ENCODE assay signal across 12 cellular contexts in genomic region chr18:9642799-9643445, GRCh38. TPM values are rescaled to one million over a fixed set of nuclear protein-coding genes. Genes with fewer than 3 reads are reported as not detected.
DNase-seq lines count a peak whose midpoint lies in the region; ATAC-seq, FAIRE-seq and TF ChIP-seq lines count a peak whose summit lies in the region.
"Had no signal": no experiment of that assay in that cellular context is flagged by ENCODE, and none has a peak within 500 bp of the region (broad histone marks: within the 10 kb centered on the region; RNA-seq: fewer than 3 reads in every experiment).

No MANE protein-coding gene starts in this region.

- H3K79me2 ChIP-seq in H1 (ENCODE audit: control insufficient read depth in 1 of 2, insufficient read depth in 2 of 2, low read length in 2 of 2) (no peaks in the 10 kb centered on the region), mesendoderm (ENCODE audit: control insufficient read depth, insufficient read depth, low read length) (no peaks in the 10 kb centered on the region)

- WGBS in H1 (ENCODE audit: extremely low coverage in 1 of 2, insufficient coverage in 1 of 2, insufficient read length in 1 of 2, insufficient replicate concordance in 2 of 2, low coverage in 1 of 2, low lambda C conversion rate in 2 of 2, missing lambda C conversion rate in 1 of 2), 2 experiments, result 71% methylated on average over 9 of the region's 9 CpGs; no CpG with 5 or more reads in 1 of the 2 experiments
- WGBS in mesendoderm (ENCODE audit: extremely low coverage, insufficient coverage, low lambda C conversion rate), result no CpG with 5 or more reads among the region's 9 CpGs
- WGBS in stomach, 5 donors, result 78 to 90% (median 86%) methylated on average over 9 of the region's 9 CpGs

- H3K23ac ChIP-seq in H1 (ENCODE audit: insufficient read length), result no peak overlapping the region
- H3K23ac ChIP-seq in mesendoderm (ENCODE audit: low read length), result no peak overlapping the region

- H2BK120ac ChIP-seq in H1 (replicated peaks; ENCODE audit: low read depth, low read length) (peak overlapping the region; percentile 72), mesendoderm (ENCODE audit: low read depth, low read length) (no peak overlapping the region)

- H3K18ac ChIP-seq in H1 (ENCODE audit: extremely low read depth, low read length), result no peak overlapping the region
- H3K18ac ChIP-seq in mesendoderm (ENCODE audit: low read length), result no peak overlapping the region

- peak overlapping the region; percentile 89; the same call in 1 of the 2 replicates for H2BK12ac ChIP-seq in H1 (ENCODE audit: low read depth, low read length)

- peak overlapping the region; percentile 75 for H2BK5ac ChIP-seq in H1 (ENCODE audit: low read depth, low read length)
- no peak overlapping the region for H2BK5ac ChIP-seq in mesendoderm (ENCODE audit: low read length)

- peak overlapping the region; percentile 29; the same call in 1 of the 2 replicates for H2BK20ac ChIP-seq in H1 (ENCODE audit: low read length)

- FAIRE-seq in H1 (lab: Jason Lieb, UNC), result no peak

- H3K9me3 ChIP-seq in AG04450 (ENCODE audit: control insufficient read depth, insufficient read depth, low read length) (no peaks in the 10 kb centered on the region; the same call in 1 of the 2 replicates), H1 (ENCODE audit: insufficient read depth in 2 of 2, low read depth in 1 of 2, low read length in 1 of 2) (no peaks in the 10 kb centered on the region), stomach (no peaks in the 10 kb centered on the region), uterus (no peaks in the 10 kb centered on the region)
- H3K9me3 ChIP-seq: colonic mucosa, transverse colon had no signal

- TF ChIP-seq POLR2A in H1 (IDR thresholded peaks at IDR 0.05; ENCODE audit: control extremely low read depth in 1 of 2, low read depth in 2 of 2, low read length in 2 of 2), result no peak
- TF ChIP-seq POLR2A in stomach (IDR thresholded peaks at IDR 0.05), result no peak
- TF ChIP-seq POLR2A in uterus (IDR thresholded peaks at IDR 0.05), result no peak

- H3K4me3 ChIP-seq in AG04450 (ENCODE audit: low read depth, low read length) (no peak overlapping the region), H1 (ENCODE audit: extremely low read depth in 1 of 4, insufficient read depth in 2 of 4, low read depth in 3 of 4, low read length in 4 of 4) (peak overlapping the region in 1 of 4 experiments; percentile 20; a peak in 1 of 8 replicates), mesendoderm (ENCODE audit: low read length) (no peak overlapping the region), stomach (no peak overlapping the region), uterus (no peak overlapping the region)
- H3K4me3 ChIP-seq: colonic mucosa, transverse colon had no signal

- no peak overlapping the region for H3K14ac ChIP-seq in H1 (ENCODE audit: insufficient read length)

- ATAC-seq in HG02678 (IDR thresholded peaks at IDR 0.05; ENCODE audit: unreplicated experiment), result no peak

- intact Hi-C loops in stomach (cut with DNase I; ENCODE audit: low total_unique reads), result no loop called here
- intact Hi-C loops in uterus (cut with DNase I; ENCODE audit: low total_unique reads), result no loop called here

- H3K23me2 ChIP-seq in H1 (ENCODE audit: low read depth, low read length), result no peaks in the 10 kb centered on the region

- H3K4me1 ChIP-seq in H1 (replicated peaks in 1 of 4; ENCODE audit: control insufficient read depth in 3 of 4, insufficient read depth in 4 of 4, low read length in 3 of 4) (peaks cover 0 to 12% (median 6%) of the 10 kb centered on the region in 4 experiments; a peak in 5 of 7 replicates), mesendoderm (ENCODE audit: control insufficient read depth, low read depth, low read length) (no peaks in the 10 kb centered on the region), stomach (peaks cover 0 to 17% (median 5%) of the 10 kb centered on the region in 4 donors), uterus (no peaks in the 10 kb centered on the region)
- H3K4me1 ChIP-seq: colonic mucosa had no signal

- H3K27ac ChIP-seq in AG04450 (ENCODE audit: low read depth, low read length) (peak overlapping the region; percentile 90), H1 (ENCODE audit: low read depth, low read length) (peak overlapping the region; percentile 78), mesendoderm (ENCODE audit: low read depth, low read length) (peak overlapping the region; percentile 16), stomach (peak overlapping the region in 1 of 5 donors; percentile 15), uterus (peak overlapping the region in 1 of 2 donors; percentile 46)
- H3K27ac ChIP-seq: colonic mucosa had no signal

- TF ChIP-seq CTCF in AG04450 (IDR thresholded peaks at IDR 0.05; ENCODE audit: low read depth, low read length) (no peak), H1 (IDR thresholded peaks at IDR 0.05; ENCODE audit: control extremely low read depth in 1 of 3, insufficient read depth in 1 of 3, low read depth in 1 of 3, low read length in 3 of 3) (no peak), stomach (IDR thresholded peaks at IDR 0.05) (no peak), uterus (IDR thresholded peaks at IDR 0.05) (no peak)

- H3K56ac ChIP-seq in H1 (replicated peaks; ENCODE audit: insufficient read length, low read depth, low read length) (no peak overlapping the region), mesendoderm (ENCODE audit: low read length) (no peak overlapping the region)

- POLR2A ChIA-PET in AG04450 (lab: Yijun Ruan, JAX), result interaction anchor here (0.6 to 1.5 kb wide), 2 partner anchors 19 to 23 kb away, joined by 4 to 9 read pairs; no protein-coding TSS in a partner anchor
- POLR2A ChIA-PET in H1 (lab: Charles Lee; ENCODE audit: partially characterized antibody), result interaction anchor here (1.0 kb wide), 1 partner anchor 26 kb away, joined by 3 read pairs; no protein-coding TSS in a partner anchor

- peak overlapping the region in 1 of 4 experiments; percentile 28; a peak in 1 of 7 replicates for H3K9ac ChIP-seq in H1 (replicated peaks in 1 of 4; ENCODE audit: extremely low read depth in 1 of 4, low read depth in 3 of 4, low read length in 3 of 4)
- H3K9ac ChIP-seq in mesendoderm (ENCODE audit: low read length), result no peak overlapping the region

- no peak overlapping the region for H4K8ac ChIP-seq in H1 (ENCODE audit: extremely low read depth, insufficient read depth, low read length)
- no peak overlapping the region for H4K8ac ChIP-seq in mesendoderm (ENCODE audit: low read depth, low read length)

- H3K79me1 ChIP-seq in H1 (ENCODE audit: low read depth, low read length), result no peaks in the 10 kb centered on the region
- H3K79me1 ChIP-seq in mesendoderm (ENCODE audit: low read length), result no peaks in the 10 kb centered on the region

- TF ChIP-seq EP300 in H1 (IDR thresholded peaks at IDR 0.05; ENCODE audit: borderline replicate concordance in 1 of 2, low read depth in 2 of 2, low read length in 2 of 2) (no peak), stomach (IDR thresholded peaks at IDR 0.05) (no peak)

- H3K4ac ChIP-seq in H1 (replicated peaks; ENCODE audit: insufficient read length, low read depth, low read length), result peak overlapping the region; percentile 0
- peak overlapping the region; percentile 62 for H3K4ac ChIP-seq in mesendoderm (ENCODE audit: low read depth, low read length)

- H2AK5ac ChIP-seq in H1 (ENCODE audit: low read depth, low read length) (no peak overlapping the region), mesendoderm (ENCODE audit: low read length) (no peak overlapping the region)

- H4K5ac ChIP-seq in H1 (ENCODE audit: insufficient read length, low read depth, low read length) (peak overlapping the region; percentile 69), mesendoderm (ENCODE audit: low read length) (no peak overlapping the region)

- H3K36me3 ChIP-seq in H1 (ENCODE audit: control insufficient read depth in 2 of 4, insufficient read depth in 4 of 4, low read length in 3 of 4) (no peaks in the 10 kb centered on the region), mesendoderm (ENCODE audit: control insufficient read depth, insufficient read depth, low read length) (no peaks in the 10 kb centered on the region), stomach (no peaks in the 10 kb centered on the region), uterus (no peaks in the 10 kb centered on the region)
- H3K36me3 ChIP-seq: colonic mucosa, transverse colon had no signal

- CTCF ChIA-PET in AG04450 (lab: Charles Lee), result no interaction called here
- CTCF ChIA-PET in H1 (lab: Charles Lee; ENCODE audit: partially characterized antibody), result interaction anchor here (0.6 kb wide), 1 partner anchor 20 kb away, joined by 3 read pairs; no protein-coding TSS in a partner anchor

- H3K4me2 ChIP-seq in H1 (ENCODE audit: insufficient read depth in 1 of 2, low read depth in 2 of 2, low read length in 2 of 2), result no peak overlapping the region; a peak in 1 of 4 replicates
- H3K4me2 ChIP-seq in mesendoderm (ENCODE audit: low read length), result no peak overlapping the region

- no peak for TF ChIP-seq RAD21 in H1 (IDR thresholded peaks at IDR 0.05 in 1 of 2, conservative IDR thresholded peaks at IDR 0.05 in 1 of 2; ENCODE audit: low read depth in 2 of 2, low read length in 2 of 2)

- DNase-seq in AG04450 (ENCODE audit: low read depth, low spot score) (no peak), LHCN-M2 (ENCODE audit: low read depth) (peak; percentile 66), H1 (ENCODE audit: low read depth in 1 of 2, low spot score in 2 of 2) (no peak), mesendoderm (peak; percentile 75), stomach (no peak), DMS79 (lab: John Stamatoyannopoulos, UW) (no peak), uterus (no peak)
- DNase-seq: colonic mucosa, NCI-H187 treated with DMSO at 0.1 percent for 48 hours, nucleus accumbens, transverse colon had no signal

- H4K91ac ChIP-seq in H1 (replicated peaks; ENCODE audit: insufficient read length, low read length), result no peak overlapping the region

- H3K27me3 ChIP-seq in AG04450 (ENCODE audit: control insufficient read depth, insufficient read depth, low read length) (no peaks in the 10 kb centered on the region), H1 (replicated peaks in 1 of 4; ENCODE audit: control insufficient read depth in 3 of 4, extremely low read depth in 1 of 4, insufficient read depth in 3 of 4, low read length in 3 of 4) (no peaks in the 10 kb centered on the region), mesendoderm (ENCODE audit: insufficient read depth, low read length, poor library complexity) (no peaks in the 10 kb centered on the region), stomach (no peaks in the 10 kb centered on the region), uterus (no peaks in the 10 kb centered on the region)
- H3K27me3 ChIP-seq: colonic mucosa, transverse colon had no signal

- H2AFZ ChIP-seq in H1 (ENCODE audit: low read length), result no peak overlapping the region

- no peaks in the 10 kb centered on the region for H4K20me1 ChIP-seq in H1 (replicated peaks in 1 of 2; ENCODE audit: control insufficient read depth in 1 of 2, insufficient read depth in 2 of 2, low read length in 2 of 2)

- H2BK15ac ChIP-seq in H1 (ENCODE audit: low read length) (no peak overlapping the region), mesendoderm (replicated peaks; ENCODE audit: low read depth) (peak overlapping the region; percentile 19)

RNA-seq across cellular contexts. Expression of gene PPP4R1, which starts 28.6 kb away (rescaled TPM):
- 99.3 and 101 TPM in 2 replicates for polyA plus RNA-seq in AG04450 (2011; rRNA removed)
- polyA minus RNA-seq in AG04450 (2011; rRNA and poly(A)+ RNA removed), result 184 and 186 TPM in 2 replicates
- 107 and 109 TPM in 2 replicates for total RNA-seq in LHCN-M2 (2014; rRNA removed)
- 46.8 TPM for polyA plus RNA-seq in LHCN-M2 (2012)
- 96.1 and 108 TPM in 2 replicates for total RNA-seq in H1 (2021; fragmentation: NEBNext Ultra II Directional; extraction: Animal tissue kit (Norgen Biotek cat#: 25700))
- 59.6 and 67.4 TPM in 2 replicates for polyA plus RNA-seq in H1 (2011; rRNA removed)
- polyA plus RNA-seq in H1 (2011; cell fraction: cytosol; rRNA removed), result 76.0 TPM
- polyA plus RNA-seq in H1 (2011; cell fraction: nucleus; rRNA removed), result 152 TPM
- 54.4 to 75.8 TPM (median 62.2 TPM) in 4 replicates for polyA plus RNA-seq in H1 (2012, experiment 1 of 2)
- 9.7 TPM for polyA plus RNA-seq in H1 (2012, experiment 2 of 2)
- 66.9 TPM for polyA plus RNA-seq in H1 (2013, experiment 1 of 2)
- polyA plus RNA-seq in H1 (2013, experiment 2 of 2), result 63.2 TPM
- 186 and 237 TPM in 2 replicates for polyA minus RNA-seq in H1 (2011; rRNA and poly(A)+ RNA removed)
- 55.3 TPM for polyA minus RNA-seq in H1 (2011; cell fraction: cytosol; rRNA and poly(A)+ RNA removed)
- 133 TPM for polyA minus RNA-seq in H1 (2011; cell fraction: nucleus; rRNA and poly(A)+ RNA removed)
- 83.0 TPM for polyA plus RNA-seq in mesendoderm (2013, experiment 1 of 2)
- 85.7 TPM for polyA plus RNA-seq in mesendoderm (2013, experiment 2 of 2)
- total RNA-seq in stomach, result 100 to 1,000 TPM in 3 of 5 donors, 10 to 100 TPM in 2; 32.1 to 372 (median 133) TPM
- polyA plus RNA-seq in stomach, result 10 to 100 TPM; 25.9 to 40.8 (median 28.9) TPM
- total RNA-seq in uterus, result 100 to 1,000 TPM; 103 to 720 (median 185) TPM

Comparison
In these comparisons a context has a peak if more than half of its experiments do, and no peak if none do; other contexts are left out.
1. DNase-seq: peak in LHCN-M2 (single experiment) and mesendoderm (single experiment); none in AG04450 (single experiment), H1 (0 of 2), stomach (single experiment), DMS79 (single experiment) and uterus (0 of 2).